ENCODE assay signal across 14 cellular contexts in the genomic region with DNA sequence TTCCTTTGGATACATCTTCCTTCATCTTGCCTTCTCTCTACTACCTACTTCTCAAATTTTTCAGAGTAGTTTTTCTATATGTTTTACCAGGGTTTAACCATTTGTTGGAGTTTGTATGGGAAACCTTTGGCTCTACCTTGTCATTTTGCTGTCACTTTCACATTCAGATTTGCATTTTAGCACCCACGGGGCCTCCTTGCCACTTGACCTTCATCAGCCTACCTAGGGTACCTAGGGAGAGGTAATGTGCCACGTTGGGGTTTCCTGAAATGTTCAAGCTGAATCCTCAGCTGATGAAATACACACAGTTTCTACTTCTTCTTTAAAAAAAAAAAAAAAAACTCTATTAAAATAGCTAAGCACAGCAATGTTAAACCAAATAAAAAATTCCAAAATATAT.
"Had no signal": no experiment of that assay in that cellular context is flagged by ENCODE, and none has a peak within 500 bp of the region (broad histone marks: within the 10 kb centered on the region; RNA-seq: fewer than 3 reads in every experiment).

No MANE protein-coding gene starts in this region.

- H3K4me1 ChIP-seq: testis had no signal

- H3K9me3 ChIP-seq: esophagus squamous epithelium, testis had no signal

- ATAC-seq: left colon; stimulated activated naive CD8-positive, alpha-beta T cell treated with anti-CD3 and anti-CD28 coated beads, Interleukin-15, amount 100 ng/mL, for 72 hours had no signal

- H3K4me3 ChIP-seq: cardiac muscle cell, esophagus squamous epithelium, testis had no signal

- FAIRE-seq: colon had no signal

- H3K9me3 Mint-ChIP-seq: nephron; stimulated activated naive CD8-positive, alpha-beta T cell treated with anti-CD3 and anti-CD28 coated beads, Interleukin-15, amount 100 ng/mL, for 72 hours; T-helper 2 cell treated with Interferon-gamma antibody and Interleukin-4, amounts not matched to agents 5 μg/mL and 100 μg/mL, for 36 hours had no signal

- H3K27ac ChIP-seq: cardiac muscle cell, esophagus squamous epithelium, testis had no signal

- H3K27ac Mint-ChIP-seq: stimulated activated naive CD8-positive, alpha-beta T cell treated with anti-CD3 and anti-CD28 coated beads, Interleukin-15, amount 100 ng/mL, for 72 hours; T-helper 2 cell treated with Interferon-gamma antibody and Interleukin-4, amounts not matched to agents 5 μg/mL and 100 μg/mL, for 36 hours had no signal

- H3K4me3 Mint-ChIP-seq: T-helper 2 cell treated with Interferon-gamma antibody and Interleukin-4, amounts not matched to agents 5 μg/mL and 100 μg/mL, for 36 hours had no signal

- H3K36me3 ChIP-seq: cardiac muscle cell, esophagus squamous epithelium had no signal

- H3K27me3 ChIP-seq: cardiac muscle cell, esophagus squamous epithelium, testis had no signal

- H3K27me3 Mint-ChIP-seq: stimulated activated naive CD8-positive, alpha-beta T cell treated with anti-CD3 and anti-CD28 coated beads, Interleukin-15, amount 100 ng/mL, for 72 hours had no signal

- DNase-seq: activated CD4-positive, alpha-beta T cell treated with anti-CD3 and anti-CD28 coated beads, Interleukin-2, amount 50 U/mL, for 48 hours; activated CD4-positive, CD25-positive, alpha-beta regulatory T cell treated with anti-CD3 and anti-CD28 coated beads, Interleukin-2, amount 50 U/mL, for 72 hours; activated CD8-positive, alpha-beta memory T cell treated with anti-CD3 and anti-CD28 coated beads, Interleukin-2, amount 50 U/mL, for 48 hours; activated naive CD4-positive, alpha-beta T cell; esophagus squamous epithelium; foreskin fibroblast; left colon; stimulated activated CD4-positive, alpha-beta T cell treated with anti-CD3 and anti-CD28 coated beads, Interleukin-12 subunit alpha, Interleukin-12 subunit beta, amount 100 ng/mL, for 4 hours; stimulated activated naive CD8-positive, alpha-beta T cell treated with anti-CD3 and anti-CD28 coated beads, Interleukin-15, amount 100 ng/mL, for 72 hours; testis had no signal
